In the genomic region with DNA sequence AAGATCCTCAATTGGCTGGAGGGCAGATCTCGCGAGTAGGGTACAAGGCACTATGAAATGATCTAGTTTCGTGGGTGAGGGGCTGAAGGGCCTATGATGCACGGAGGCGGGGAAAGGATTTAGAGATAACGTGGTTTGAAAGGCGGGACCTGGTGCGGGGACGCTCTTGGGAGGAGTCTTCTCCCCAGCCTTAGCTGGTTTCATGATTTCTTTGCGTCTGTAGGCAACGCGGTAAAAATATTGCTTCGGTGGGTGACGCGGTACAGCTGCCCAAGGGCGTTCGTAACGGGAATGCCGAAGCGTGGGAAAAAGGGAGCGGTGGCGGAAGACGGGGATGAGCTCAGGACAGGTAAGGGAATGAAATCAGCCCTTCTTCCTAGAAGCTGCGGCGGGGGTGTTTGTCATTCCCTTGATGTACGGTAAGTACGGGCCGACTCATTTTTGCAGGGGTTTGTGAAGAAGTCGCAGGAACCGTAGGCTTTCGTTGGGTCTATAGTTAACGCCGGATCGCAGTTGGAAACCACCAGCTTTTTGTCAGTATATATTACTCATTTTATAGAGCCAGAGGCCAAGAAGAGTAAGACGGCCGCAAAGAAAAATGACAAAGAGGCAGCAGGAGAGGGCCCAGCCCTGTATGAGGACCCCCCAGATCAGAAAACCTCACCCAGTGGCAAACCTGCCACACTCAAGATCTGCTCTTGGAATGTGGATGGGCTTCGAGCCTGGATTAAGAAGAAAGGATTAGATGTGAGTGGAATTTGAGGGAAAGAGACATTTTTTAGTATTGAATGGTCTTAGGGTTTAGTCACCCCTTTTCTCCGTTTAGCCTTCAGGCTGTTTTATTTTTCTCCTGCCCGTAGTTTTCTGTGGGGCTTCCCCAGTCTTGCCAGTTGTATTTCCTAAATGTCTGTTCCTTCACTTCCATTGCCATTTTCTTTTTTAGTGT, we compare ENCODE assay signal across 1 cellular context.
A peak's percentile ranks its signal among the peaks of the same experiment; 100 is the strongest.
TF ChIP-seq lines count a peak whose summit lies in the region.

No MANE protein-coding gene starts in this region.

TF ChIP-seq in A549, 52 proteins besides CTCF, POLR2A, EP300 and RAD21:
- TF ChIP-seq, protein P1, sequence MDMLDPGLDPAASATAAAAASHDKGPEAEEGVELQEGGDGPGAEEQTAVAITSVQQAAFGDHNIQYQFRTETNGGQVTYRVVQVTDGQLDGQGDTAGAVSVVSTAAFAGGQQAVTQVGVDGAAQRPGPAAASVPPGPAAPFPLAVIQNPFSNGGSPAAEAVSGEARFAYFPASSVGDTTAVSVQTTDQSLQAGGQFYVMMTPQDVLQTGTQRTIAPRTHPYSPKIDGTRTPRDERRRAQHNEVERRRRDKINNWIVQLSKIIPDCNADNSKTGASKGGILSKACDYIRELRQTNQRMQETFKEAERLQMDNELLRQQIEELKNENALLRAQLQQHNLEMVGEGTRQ (IDR thresholded peaks at IDR 0.05), result no peak
- no peak for TF ChIP-seq JUNB (IDR thresholded peaks at IDR 0.05)
- no peak for TF ChIP-seq KDM1A (IDR thresholded peaks at IDR 0.05; ENCODE audit: low read depth)
- TF ChIP-seq SREBF2 (IDR thresholded peaks at IDR 0.05), result no peak
- TF ChIP-seq, protein P2, sequence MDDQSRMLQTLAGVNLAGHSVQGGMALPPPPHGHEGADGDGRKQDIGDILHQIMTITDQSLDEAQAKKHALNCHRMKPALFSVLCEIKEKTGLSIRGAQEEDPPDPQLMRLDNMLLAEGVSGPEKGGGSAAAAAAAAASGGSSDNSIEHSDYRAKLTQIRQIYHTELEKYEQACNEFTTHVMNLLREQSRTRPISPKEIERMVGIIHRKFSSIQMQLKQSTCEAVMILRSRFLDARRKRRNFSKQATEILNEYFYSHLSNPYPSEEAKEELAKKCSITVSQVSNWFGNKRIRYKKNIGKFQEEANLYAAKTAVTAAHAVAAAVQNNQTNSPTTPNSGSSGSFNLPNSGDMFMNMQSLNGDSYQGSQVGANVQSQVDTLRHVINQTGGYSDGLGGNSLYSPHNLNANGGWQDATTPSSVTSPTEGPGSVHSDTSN (IDR thresholded peaks at IDR 0.05), result no peak
- no peak for TF ChIP-seq JUN (IDR thresholded peaks at IDR 0.05)
- TF ChIP-seq FOSB (CRISPR knock-in tag; IDR thresholded peaks at IDR 0.05), result peak; percentile 55; the same call in 1 of the 2 replicates
- no peak for TF ChIP-seq TP53 (CRISPR knock-in tag; IDR thresholded peaks at IDR 0.05)
- TF ChIP-seq CHD2 (IDR thresholded peaks at IDR 0.05; ENCODE audit: low read length, partially characterized antibody), result peak; percentile 82
- no peak for TF ChIP-seq RCOR1 (IDR thresholded peaks at IDR 0.05; ENCODE audit: low read depth, low read length)
- no peak for TF ChIP-seq MAZ (IDR thresholded peaks at IDR 0.05; ENCODE audit: borderline replicate concordance, low read depth, low read length)
- TF ChIP-seq BHLHE40 (IDR thresholded peaks at IDR 0.05; ENCODE audit: low read depth, low read length), result no peak
- no peak for TF ChIP-seq FOXS1 (CRISPR knock-in tag; IDR thresholded peaks at IDR 0.05)
- TF ChIP-seq TFCP2L1 (CRISPR knock-in tag; IDR thresholded peaks at IDR 0.05), result 0 out of 2 replicates have a peak, but pooled peaks have one; percentile 18
- TF ChIP-seq, protein P3, sequence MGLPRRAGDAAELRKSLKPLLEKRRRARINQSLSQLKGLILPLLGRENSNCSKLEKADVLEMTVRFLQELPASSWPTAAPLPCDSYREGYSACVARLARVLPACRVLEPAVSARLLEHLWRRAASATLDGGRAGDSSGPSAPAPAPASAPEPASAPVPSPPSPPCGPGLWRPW (IDR thresholded peaks at IDR 0.05), result no peak
- TF ChIP-seq CBX2 (IDR thresholded peaks at IDR 0.05; ENCODE audit: borderline replicate concordance, low read depth), result no peak
- TF ChIP-seq GATA3 (IDR thresholded peaks at IDR 0.05; ENCODE audit: borderline replicate concordance), result peak; percentile 4; the same call in 1 of the 2 replicates
- TF ChIP-seq, protein P4, sequence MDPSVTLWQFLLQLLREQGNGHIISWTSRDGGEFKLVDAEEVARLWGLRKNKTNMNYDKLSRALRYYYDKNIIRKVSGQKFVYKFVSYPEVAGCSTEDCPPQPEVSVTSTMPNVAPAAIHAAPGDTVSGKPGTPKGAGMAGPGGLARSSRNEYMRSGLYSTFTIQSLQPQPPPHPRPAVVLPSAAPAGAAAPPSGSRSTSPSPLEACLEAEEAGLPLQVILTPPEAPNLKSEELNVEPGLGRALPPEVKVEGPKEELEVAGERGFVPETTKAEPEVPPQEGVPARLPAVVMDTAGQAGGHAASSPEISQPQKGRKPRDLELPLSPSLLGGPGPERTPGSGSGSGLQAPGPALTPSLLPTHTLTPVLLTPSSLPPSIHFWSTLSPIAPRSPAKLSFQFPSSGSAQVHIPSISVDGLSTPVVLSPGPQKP (IDR thresholded peaks at IDR 0.05; ENCODE audit: low read depth, low read length), result no peak
- TF ChIP-seq ZNF302 (CRISPR knock-in tag; IDR thresholded peaks at IDR 0.05), result no peak
- TF ChIP-seq, protein P5, sequence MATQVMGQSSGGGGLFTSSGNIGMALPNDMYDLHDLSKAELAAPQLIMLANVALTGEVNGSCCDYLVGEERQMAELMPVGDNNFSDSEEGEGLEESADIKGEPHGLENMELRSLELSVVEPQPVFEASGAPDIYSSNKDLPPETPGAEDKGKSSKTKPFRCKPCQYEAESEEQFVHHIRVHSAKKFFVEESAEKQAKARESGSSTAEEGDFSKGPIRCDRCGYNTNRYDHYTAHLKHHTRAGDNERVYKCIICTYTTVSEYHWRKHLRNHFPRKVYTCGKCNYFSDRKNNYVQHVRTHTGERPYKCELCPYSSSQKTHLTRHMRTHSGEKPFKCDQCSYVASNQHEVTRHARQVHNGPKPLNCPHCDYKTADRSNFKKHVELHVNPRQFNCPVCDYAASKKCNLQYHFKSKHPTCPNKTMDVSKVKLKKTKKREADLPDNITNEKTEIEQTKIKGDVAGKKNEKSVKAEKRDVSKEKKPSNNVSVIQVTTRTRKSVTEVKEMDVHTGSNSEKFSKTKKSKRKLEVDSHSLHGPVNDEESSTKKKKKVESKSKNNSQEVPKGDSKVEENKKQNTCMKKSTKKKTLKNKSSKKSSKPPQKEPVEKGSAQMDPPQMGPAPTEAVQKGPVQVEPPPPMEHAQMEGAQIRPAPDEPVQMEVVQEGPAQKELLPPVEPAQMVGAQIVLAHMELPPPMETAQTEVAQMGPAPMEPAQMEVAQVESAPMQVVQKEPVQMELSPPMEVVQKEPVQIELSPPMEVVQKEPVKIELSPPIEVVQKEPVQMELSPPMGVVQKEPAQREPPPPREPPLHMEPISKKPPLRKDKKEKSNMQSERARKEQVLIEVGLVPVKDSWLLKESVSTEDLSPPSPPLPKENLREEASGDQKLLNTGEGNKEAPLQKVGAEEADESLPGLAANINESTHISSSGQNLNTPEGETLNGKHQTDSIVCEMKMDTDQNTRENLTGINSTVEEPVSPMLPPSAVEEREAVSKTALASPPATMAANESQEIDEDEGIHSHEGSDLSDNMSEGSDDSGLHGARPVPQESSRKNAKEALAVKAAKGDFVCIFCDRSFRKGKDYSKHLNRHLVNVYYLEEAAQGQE (IDR thresholded peaks at IDR 0.05), result peak; percentile 74
- TF ChIP-seq SMC3 (IDR thresholded peaks at IDR 0.05), result no peak
- TF ChIP-seq, protein P6, sequence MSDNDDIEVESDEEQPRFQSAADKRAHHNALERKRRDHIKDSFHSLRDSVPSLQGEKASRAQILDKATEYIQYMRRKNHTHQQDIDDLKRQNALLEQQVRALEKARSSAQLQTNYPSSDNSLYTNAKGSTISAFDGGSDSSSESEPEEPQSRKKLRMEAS (IDR thresholded peaks at IDR 0.05), result peak; percentile 35; the same call in 1 of the 2 replicates
- no peak for TF ChIP-seq RFX5 (IDR thresholded peaks at IDR 0.05)
- TF ChIP-seq PHF8 (IDR thresholded peaks at IDR 0.05; ENCODE audit: borderline replicate concordance, low read depth), result peak; percentile 65; the same call in 1 of the 2 replicates
- TF ChIP-seq HDAC2 (IDR thresholded peaks at IDR 0.05), result no peak
- peak; percentile 63; the same call in 1 of the 2 replicates for TF ChIP-seq KDM5A (IDR thresholded peaks at IDR 0.05)
- TF ChIP-seq, protein P7, sequence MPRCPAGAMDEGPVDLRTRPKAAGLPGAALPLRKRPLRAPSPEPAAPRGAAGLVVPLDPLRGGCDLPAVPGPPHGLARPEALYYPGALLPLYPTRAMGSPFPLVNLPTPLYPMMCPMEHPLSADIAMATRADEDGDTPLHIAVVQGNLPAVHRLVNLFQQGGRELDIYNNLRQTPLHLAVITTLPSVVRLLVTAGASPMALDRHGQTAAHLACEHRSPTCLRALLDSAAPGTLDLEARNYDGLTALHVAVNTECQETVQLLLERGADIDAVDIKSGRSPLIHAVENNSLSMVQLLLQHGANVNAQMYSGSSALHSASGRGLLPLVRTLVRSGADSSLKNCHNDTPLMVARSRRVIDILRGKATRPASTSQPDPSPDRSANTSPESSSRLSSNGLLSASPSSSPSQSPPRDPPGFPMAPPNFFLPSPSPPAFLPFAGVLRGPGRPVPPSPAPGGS (IDR thresholded peaks at IDR 0.05), result no peak
- TF ChIP-seq HOXB5 (CRISPR knock-in tag; IDR thresholded peaks at IDR 0.05), result no peak
- TF ChIP-seq EHMT2 (IDR thresholded peaks at IDR 0.05; ENCODE audit: low read depth), result no peak
- TF ChIP-seq CEBPB (IDR thresholded peaks at IDR 0.05), result no peak
